ENCODE assay signal across 8 cellular contexts in genomic region chr4:15162465-15163283, GRCh38.
DNase-seq lines count a peak whose midpoint lies in the region; ATAC-seq and TF ChIP-seq lines count a peak whose summit lies in the region.

No MANE protein-coding gene starts in this region.

- H2AFZ ChIP-seq in SK-N-SH (ENCODE audit: low read depth) (0 out of 2 replicates have a peak overlapping the region, but pooled peaks have one; percentile 62), hepatocyte (no peak overlapping the region)

- TF ChIP-seq EP300 in SK-N-SH (IDR thresholded peaks at IDR 0.05; ENCODE audit: borderline replicate concordance in 1 of 2, low read depth in 1 of 2, low read length in 1 of 2) = no peak

- H3K9me3 ChIP-seq in DOHH2 (ENCODE audit: control insufficient read depth, insufficient read depth, low read length) (no peaks in the 10 kb centered on the region), SK-N-SH (no peaks in the 10 kb centered on the region), hepatocyte (ENCODE audit: low read depth) (no peaks in the 10 kb centered on the region), SJCRH30 (replicated peaks) (no peaks in the 10 kb centered on the region)

- no peak overlapping the region for H3K27ac ChIP-seq in DOHH2 (ENCODE audit: low read depth, low read length)
- no peak overlapping the region for H3K27ac ChIP-seq in SK-N-SH (ENCODE audit: low read depth in 2 of 2, low read length in 1 of 2)
- H3K27ac ChIP-seq in hepatocyte = no peak overlapping the region
- no peak overlapping the region for H3K27ac ChIP-seq in SJCRH30

- H3K27me3 ChIP-seq in DOHH2 (ENCODE audit: control insufficient read depth, low read length) (no peaks in the 10 kb centered on the region), SK-N-SH (ENCODE audit: insufficient read depth) (no peaks in the 10 kb centered on the region), hepatocyte (no peaks in the 10 kb centered on the region), SJCRH30 (no peaks in the 10 kb centered on the region)

- peak; percentile 81 for TF ChIP-seq RAD21 in SK-N-SH (IDR thresholded peaks at IDR 0.05; ENCODE audit: low read length)

- CTCF ChIA-PET in SK-N-SH (lab: Yijun Ruan, JAX) = interaction anchor here (0.7 to 1.6 kb wide), 9 partner anchors 13 to 1508 kb away, joined by 3 to 6 read pairs (median 3); no protein-coding TSS in a partner anchor

- H3K36me3 ChIP-seq in DOHH2 (ENCODE audit: control insufficient read depth, low read length) = no peaks in the 10 kb centered on the region
- no peaks in the 10 kb centered on the region for H3K36me3 ChIP-seq in SK-N-SH (replicated peaks in 1 of 2; ENCODE audit: control insufficient read depth in 1 of 2, insufficient read depth in 2 of 2, low read length in 1 of 2)
- no peaks in the 10 kb centered on the region for H3K36me3 ChIP-seq in hepatocyte (replicated peaks; ENCODE audit: insufficient read depth, low read depth)
- no peaks in the 10 kb centered on the region for H3K36me3 ChIP-seq in SJCRH30

- ATAC-seq in HG02885 (IDR thresholded peaks at IDR 0.05; ENCODE audit: poor library complexity, unreplicated experiment) = peak; percentile 87

- DNase-seq in SK-N-SH (peak; percentile 49), hepatocyte (ENCODE audit: low spot score) (peak; percentile 41), NCI-H2196 treated with DMSO at 0.1 percent for 48 hours (lab: John Stamatoyannopoulos, UW; ENCODE audit: unreplicated experiment) (no peak), SJCRH30 (no peak), pons (ENCODE audit: low spot score) (no peak)
- DNase-seq in stimulated activated naive CD4-positive, alpha-beta T cell treated with Interleukin-2 at 50 U/mL for 16 hours (lab: John Stamatoyannopoulos, UW) = no peak

- TF ChIP-seq CTCF in DOHH2 (IDR thresholded peaks at IDR 0.05; ENCODE audit: low read depth, low read length, poor library complexity, severe bottlenecking) (peak; percentile 28), SK-N-SH (IDR thresholded peaks at IDR 0.05) (peak; percentile 64), hepatocyte (IDR thresholded peaks at IDR 0.05; ENCODE audit: poor library complexity) (peak; percentile 49)

- H3K79me2 ChIP-seq in DOHH2 (ENCODE audit: control insufficient read depth, low read length) = no peaks in the 10 kb centered on the region
- no peaks in the 10 kb centered on the region for H3K79me2 ChIP-seq in SK-N-SH (ENCODE audit: insufficient read depth)
- H3K79me2 ChIP-seq in hepatocyte = no peaks in the 10 kb centered on the region

- H3K4me3 ChIP-seq in DOHH2 (ENCODE audit: low read length) = no peak overlapping the region
- no peak overlapping the region for H3K4me3 ChIP-seq in SK-N-SH (ENCODE audit: low read depth in 2 of 2, low read length in 1 of 2)
- no peak overlapping the region for H3K4me3 ChIP-seq in hepatocyte
- no peak overlapping the region for H3K4me3 ChIP-seq in SJCRH30

- H3K4me2 ChIP-seq in DOHH2 (ENCODE audit: low read length) = no peak overlapping the region
- no peak overlapping the region for H3K4me2 ChIP-seq in SK-N-SH
- no peak overlapping the region for H3K4me2 ChIP-seq in hepatocyte

- H3K9ac ChIP-seq in SK-N-SH = no peak overlapping the region

- no peaks in the 10 kb centered on the region for H3K9me2 ChIP-seq in DOHH2 (replicated peaks; ENCODE audit: control insufficient read depth, low read length)
- no peaks in the 10 kb centered on the region for H3K9me2 ChIP-seq in SK-N-SH
- H3K9me2 ChIP-seq in hepatocyte (replicated peaks; ENCODE audit: insufficient read depth) = no peaks in the 10 kb centered on the region

- 26% methylated on average over 2 of the region's 2 CpGs for WGBS in SK-N-SH (ENCODE audit: low lambda C conversion rate)
- 51% methylated on average over 2 of the region's 2 CpGs for WGBS in hepatocyte (ENCODE audit: low lambda C conversion rate, missing lambda C conversion rate)

- no peaks in the 10 kb centered on the region for H3F3A ChIP-seq in DOHH2 (ENCODE audit: control insufficient read depth, insufficient read depth)
- H3F3A ChIP-seq in SK-N-SH (replicated peaks; ENCODE audit: insufficient read depth) = no peaks in the 10 kb centered on the region

- H4K20me1 ChIP-seq in DOHH2 (ENCODE audit: control insufficient read depth, insufficient read depth, low read depth, low read length) = no peaks in the 10 kb centered on the region
- H4K20me1 ChIP-seq in SK-N-SH (ENCODE audit: insufficient read depth) = no peaks in the 10 kb centered on the region
- H4K20me1 ChIP-seq in hepatocyte (ENCODE audit: insufficient read depth, poor library complexity, severe bottlenecking) = no peaks in the 10 kb centered on the region

- H3K4me1 ChIP-seq in DOHH2 (ENCODE audit: control insufficient read depth, low read length) (no peaks in the 10 kb centered on the region), SK-N-SH (ENCODE audit: control insufficient read depth in 1 of 2, insufficient read depth in 2 of 2, low read depth in 1 of 2, low read length in 1 of 2) (peaks cover 0 to 6% of the 10 kb centered on the region in 2 experiments; a peak in 1 of 4 replicates), hepatocyte (ENCODE audit: insufficient read depth) (peaks cover 3% of the 10 kb centered on the region), SJCRH30 (no peaks in the 10 kb centered on the region)

- POLR2A ChIA-PET in SK-N-SH (lab: Yijun Ruan, JAX) = no interaction called here

TF ChIP-seq in SK-N-SH, 30 proteins besides CTCF, POLR2A, EP300 and RAD21:
- TF ChIP-seq EZH2phosphoT487 (IDR thresholded peaks at IDR 0.05; ENCODE audit: borderline replicate concordance, low read depth) (no peak), SMC3 (IDR thresholded peaks at IDR 0.05; ENCODE audit: low read depth, low read length) (peak; percentile 60)

Comparison
In these comparisons a context has a peak if more than half of its experiments do, and no peak if none do; other contexts are left out.
1. DNase-seq: peak in SK-N-SH (single experiment) and hepatocyte (single experiment); none in NCI-H2196 treated with DMSO at 0.1 percent for 48 hours (single experiment), SJCRH30 (0 of 2), stimulated activated naive CD4-positive, alpha-beta T cell treated with Interleukin-2 at 50 U/mL for 16 hours (single experiment) and pons (single experiment).
2. Peak in every context shown above with its lines, with median percentiles within 50 percentile points of each other: CTCF ChIP-seq.